Comparison of ENCODE assay signal across 8 cellular contexts in the genomic region with DNA sequence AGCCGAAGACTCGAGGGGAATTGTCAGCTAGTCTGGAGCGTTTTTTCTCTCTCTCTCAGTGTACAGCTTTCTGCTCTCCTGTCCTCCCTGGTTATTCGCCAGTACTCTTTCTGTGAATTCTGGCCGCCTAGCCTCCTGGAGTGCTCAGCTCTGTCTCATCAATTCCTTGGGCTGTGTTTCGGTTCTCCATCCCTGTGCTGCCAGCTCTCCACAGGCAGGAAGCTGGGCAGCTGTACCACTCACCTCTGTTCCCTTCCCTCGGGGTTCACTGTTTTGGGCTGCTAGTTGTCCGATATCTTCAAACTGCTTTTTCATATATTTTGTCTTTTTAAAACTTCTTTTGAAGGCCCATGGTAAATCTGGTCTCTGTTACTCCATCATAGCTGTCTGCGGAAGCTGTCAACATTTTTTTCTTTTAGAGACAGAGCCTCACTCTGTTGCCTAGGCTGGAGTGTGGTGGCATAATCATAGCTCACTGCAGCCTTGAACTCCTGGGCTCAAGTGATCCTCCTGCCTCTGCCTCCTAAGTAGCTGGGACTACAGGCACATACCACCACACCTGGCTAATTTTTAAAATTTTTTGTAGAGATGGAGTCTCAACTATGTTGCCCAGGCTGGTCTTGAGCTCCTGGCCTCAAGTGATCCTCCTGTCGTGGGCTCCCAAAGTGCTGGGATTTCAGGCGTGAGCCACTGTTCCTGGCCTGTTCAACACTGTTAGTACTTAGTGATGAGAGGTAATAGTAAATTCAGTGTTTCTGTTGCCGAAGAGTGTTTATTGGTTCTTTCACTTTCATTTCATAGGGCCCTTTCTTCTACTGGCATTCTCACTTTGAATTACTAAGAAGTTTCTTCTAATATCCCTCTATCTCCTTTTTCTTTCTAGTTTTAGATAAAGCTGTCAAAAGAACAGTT. TPM values are rescaled to one million over a fixed set of nuclear protein-coding genes. Genes with fewer than 3 reads are reported as not detected.
A peak's percentile ranks its signal among the peaks of the same experiment; 100 is the strongest.
DNase-seq lines count a peak whose midpoint lies in the region; ATAC-seq lines count a peak whose summit lies in the region.

No MANE protein-coding gene starts in this region.

- peak overlapping the region; percentile 92 for H3K27ac Mint-ChIP-seq in activated T-helper 1 cell treated with anti-CD3 and anti-CD28 coated beads, Interleukin-12 subunit alpha, Interleukin-12 subunit beta, Interleukin-2, Interleukin-4 antibody, amounts not matched to agents 30 ng/mL and 10 ng/mL and 1 ng/mL, durations not matched to agents 14 hours and 24 hours and 36 hours

- H3K27me3 Mint-ChIP-seq in activated T-helper 1 cell treated with anti-CD3 and anti-CD28 coated beads, Interleukin-12 subunit alpha, Interleukin-12 subunit beta, Interleukin-2, Interleukin-4 antibody, amounts not matched to agents 30 ng/mL and 10 ng/mL and 1 ng/mL, durations not matched to agents 14 hours and 24 hours and 36 hours (ENCODE audit: insufficient read depth) = no peaks in the 10 kb centered on the region

- no peaks in the 10 kb centered on the region for H3K36me3 ChIP-seq in rectal smooth muscle tissue (ENCODE audit: control insufficient read depth, insufficient read depth, low read length)

- peak overlapping the region; percentile 79 for H3K4me3 Mint-ChIP-seq in activated T-helper 1 cell treated with anti-CD3 and anti-CD28 coated beads, Interleukin-12 subunit alpha, Interleukin-12 subunit beta, Interleukin-2, Interleukin-4 antibody, amounts not matched to agents 30 ng/mL and 10 ng/mL and 1 ng/mL, durations not matched to agents 14 hours and 24 hours and 36 hours

- no peaks in the 10 kb centered on the region for H3K27me3 ChIP-seq in rectal smooth muscle tissue (ENCODE audit: control insufficient read depth, insufficient read depth, low read length)

- no peaks in the 10 kb centered on the region for H3K9me3 Mint-ChIP-seq in activated T-helper 1 cell treated with anti-CD3 and anti-CD28 coated beads, Interleukin-12 subunit alpha, Interleukin-12 subunit beta, Interleukin-2, Interleukin-4 antibody, amounts not matched to agents 30 ng/mL and 10 ng/mL and 1 ng/mL, durations not matched to agents 14 hours and 24 hours and 36 hours

- no peak for DNase-seq in activated T-helper 1 cell treated with anti-CD3 and anti-CD28 coated beads, Interleukin-12 subunit alpha, Interleukin-12 subunit beta, Interleukin-2, Interleukin-4 antibody, amounts not matched to agents 30 ng/mL and 10 ng/mL and 1 ng/mL, durations not matched to agents 14 hours and 24 hours and 36 hours (ENCODE audit: low spot score)
- DNase-seq in GM19238 (ENCODE audit: insufficient read length, low spot score) (no peak), NOMO-1 (lab: John Stamatoyannopoulos, UW; ENCODE audit: unreplicated experiment in 2 of 2) (no peak), NCI-H748 (lab: John Stamatoyannopoulos, UW; ENCODE audit: unreplicated experiment) (no peak)
- DNase-seq in central memory CD4-positive, alpha-beta T cell = no peak

- intact Hi-C loops in activated T-helper 1 cell treated with anti-CD3 and anti-CD28 coated beads, Interleukin-12 subunit alpha, Interleukin-12 subunit beta, Interleukin-2, Interleukin-4 antibody, amounts not matched to agents 30 ng/mL and 10 ng/mL and 1 ng/mL, durations not matched to agents 14 hours and 24 hours and 36 hours (cut with micrococcal nuclease) = loop anchor here (1.0 to 5.0 kb wide), 3 partner anchors 10 to 46 kb away; a partner anchor contains a TSS

- ATAC-seq in GM19023 (IDR thresholded peaks at IDR 0.05; ENCODE audit: unreplicated experiment) (peak; percentile 67), HG02798 (IDR thresholded peaks at IDR 0.05; ENCODE audit: poor library complexity, unreplicated experiment) (peak; percentile 86)

- H3K4me3 ChIP-seq in rectal smooth muscle tissue (ENCODE audit: low read length) = peak overlapping the region; percentile 30

- H3K4me1 ChIP-seq in rectal smooth muscle tissue (ENCODE audit: control insufficient read depth, insufficient read depth, low read length) = no peaks in the 10 kb centered on the region

- H3K36me3 Mint-ChIP-seq in activated T-helper 1 cell treated with anti-CD3 and anti-CD28 coated beads, Interleukin-12 subunit alpha, Interleukin-12 subunit beta, Interleukin-2, Interleukin-4 antibody, amounts not matched to agents 30 ng/mL and 10 ng/mL and 1 ng/mL, durations not matched to agents 14 hours and 24 hours and 36 hours (ENCODE audit: low read depth) = peaks cover 5% of the 10 kb centered on the region

- no peak overlapping the region for H3K9ac ChIP-seq in rectal smooth muscle tissue (ENCODE audit: low read length)

- H3K27ac ChIP-seq in rectal smooth muscle tissue (ENCODE audit: low read depth, low read length) = peak overlapping the region; percentile 36

- H3K4me1 Mint-ChIP-seq in activated T-helper 1 cell treated with anti-CD3 and anti-CD28 coated beads, Interleukin-12 subunit alpha, Interleukin-12 subunit beta, Interleukin-2, Interleukin-4 antibody, amounts not matched to agents 30 ng/mL and 10 ng/mL and 1 ng/mL, durations not matched to agents 14 hours and 24 hours and 36 hours (ENCODE audit: low read depth) = peaks cover 19% of the 10 kb centered on the region

RNA-seq across cellular contexts. Expression of a gene that starts 18.6 kb away (rescaled TPM):
- 13.5 and 15.3 TPM in 2 replicates for total RNA-seq in activated T-helper 1 cell treated with anti-CD3 and anti-CD28 coated beads, Interleukin-12 subunit alpha, Interleukin-12 subunit beta, Interleukin-2, Interleukin-4 antibody, amounts not matched to agents 30 ng/mL and 10 ng/mL and 1 ng/mL, durations not matched to agents 14 hours and 24 hours and 36 hours

RNA-seq across cellular contexts. Expression of a gene that starts 45.9 kb away (rescaled TPM):
- total RNA-seq in activated T-helper 1 cell treated with anti-CD3 and anti-CD28 coated beads, Interleukin-12 subunit alpha, Interleukin-12 subunit beta, Interleukin-2, Interleukin-4 antibody, amounts not matched to agents 30 ng/mL and 10 ng/mL and 1 ng/mL, durations not matched to agents 14 hours and 24 hours and 36 hours = 36.0 and 39.9 TPM in 2 replicates
